1 cellular context compared by ENCODE assay signal in genomic region chr6:21947751-21948386, GRCh38.
TF ChIP-seq lines count a peak whose summit lies in the region.

No MANE protein-coding gene starts in this region.

TF ChIP-seq in GM23338, 12 proteins besides CTCF, POLR2A, EP300 and RAD21 (continued from another document):
- TF ChIP-seq, protein P1, sequence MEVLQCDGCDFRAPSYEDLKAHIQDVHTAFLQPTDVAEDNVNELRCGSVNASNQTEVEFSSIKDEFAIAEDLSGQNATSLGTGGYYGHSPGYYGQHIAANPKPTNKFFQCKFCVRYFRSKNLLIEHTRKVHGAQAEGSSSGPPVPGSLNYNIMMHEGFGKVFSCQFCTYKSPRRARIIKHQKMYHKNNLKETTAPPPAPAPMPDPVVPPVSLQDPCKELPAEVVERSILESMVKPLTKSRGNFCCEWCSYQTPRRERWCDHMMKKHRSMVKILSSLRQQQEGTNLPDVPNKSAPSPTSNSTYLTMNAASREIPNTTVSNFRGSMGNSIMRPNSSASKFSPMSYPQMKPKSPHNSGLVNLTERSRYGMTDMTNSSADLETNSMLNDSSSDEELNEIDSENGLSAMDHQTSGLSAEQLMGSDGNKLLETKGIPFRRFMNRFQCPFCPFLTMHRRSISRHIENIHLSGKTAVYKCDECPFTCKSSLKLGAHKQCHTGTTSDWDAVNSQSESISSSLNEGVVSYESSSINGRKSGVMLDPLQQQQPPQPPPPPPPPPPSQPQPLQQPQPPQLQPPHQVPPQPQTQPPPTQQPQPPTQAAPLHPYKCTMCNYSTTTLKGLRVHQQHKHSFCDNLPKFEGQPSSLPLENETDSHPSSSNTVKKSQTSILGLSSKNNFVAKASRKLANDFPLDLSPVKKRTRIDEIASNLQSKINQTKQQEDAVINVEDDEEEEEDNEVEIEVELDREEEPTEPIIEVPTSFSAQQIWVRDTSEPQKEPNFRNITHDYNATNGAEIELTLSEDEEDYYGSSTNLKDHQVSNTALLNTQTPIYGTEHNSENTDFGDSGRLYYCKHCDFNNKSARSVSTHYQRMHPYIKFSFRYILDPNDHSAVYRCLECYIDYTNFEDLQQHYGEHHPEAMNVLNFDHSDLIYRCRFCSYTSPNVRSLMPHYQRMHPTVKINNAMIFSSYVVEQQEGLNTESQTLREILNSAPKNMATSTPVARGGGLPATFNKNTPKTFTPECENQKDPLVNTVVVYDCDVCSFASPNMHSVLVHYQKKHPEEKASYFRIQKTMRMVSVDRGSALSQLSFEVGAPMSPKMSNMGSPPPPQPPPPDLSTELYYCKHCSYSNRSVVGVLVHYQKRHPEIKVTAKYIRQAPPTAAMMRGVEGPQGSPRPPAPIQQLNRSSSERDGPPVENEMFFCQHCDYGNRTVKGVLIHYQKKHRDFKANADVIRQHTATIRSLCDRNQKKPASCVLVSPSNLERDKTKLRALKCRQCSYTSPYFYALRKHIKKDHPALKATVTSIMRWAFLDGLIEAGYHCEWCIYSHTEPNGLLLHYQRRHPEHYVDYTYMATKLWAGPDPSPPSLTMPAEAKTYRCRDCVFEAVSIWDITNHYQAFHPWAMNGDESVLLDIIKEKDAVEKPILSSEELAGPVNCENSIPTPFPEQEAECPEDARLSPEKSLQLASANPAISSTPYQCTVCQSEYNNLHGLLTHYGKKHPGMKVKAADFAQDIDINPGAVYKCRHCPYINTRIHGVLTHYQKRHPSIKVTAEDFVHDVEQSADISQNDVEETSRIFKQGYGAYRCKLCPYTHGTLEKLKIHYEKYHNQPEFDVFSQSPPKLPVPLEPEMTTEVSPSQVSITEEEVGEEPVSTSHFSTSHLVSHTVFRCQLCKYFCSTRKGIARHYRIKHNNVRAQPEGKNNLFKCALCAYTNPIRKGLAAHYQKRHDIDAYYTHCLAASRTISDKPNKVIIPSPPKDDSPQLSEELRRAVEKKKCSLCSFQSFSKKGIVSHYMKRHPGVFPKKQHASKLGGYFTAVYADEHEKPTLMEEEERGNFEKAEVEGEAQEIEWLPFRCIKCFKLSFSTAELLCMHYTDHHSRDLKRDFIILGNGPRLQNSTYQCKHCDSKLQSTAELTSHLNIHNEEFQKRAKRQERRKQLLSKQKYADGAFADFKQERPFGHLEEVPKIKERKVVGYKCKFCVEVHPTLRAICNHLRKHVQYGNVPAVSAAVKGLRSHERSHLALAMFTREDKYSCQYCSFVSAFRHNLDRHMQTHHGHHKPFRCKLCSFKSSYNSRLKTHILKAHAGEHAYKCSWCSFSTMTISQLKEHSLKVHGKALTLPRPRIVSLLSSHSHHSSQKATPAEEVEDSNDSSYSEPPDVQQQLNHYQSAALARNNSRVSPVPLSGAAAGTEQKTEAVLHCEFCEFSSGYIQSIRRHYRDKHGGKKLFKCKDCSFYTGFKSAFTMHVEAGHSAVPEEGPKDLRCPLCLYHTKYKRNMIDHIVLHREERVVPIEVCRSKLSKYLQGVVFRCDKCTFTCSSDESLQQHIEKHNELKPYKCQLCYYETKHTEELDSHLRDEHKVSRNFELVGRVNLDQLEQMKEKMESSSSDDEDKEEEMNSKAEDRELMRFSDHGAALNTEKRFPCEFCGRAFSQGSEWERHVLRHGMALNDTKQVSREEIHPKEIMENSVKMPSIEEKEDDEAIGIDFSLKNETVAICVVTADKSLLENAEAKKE (CRISPR knock-in tag; IDR thresholded peaks at IDR 0.05), result no peak
- TF ChIP-seq EZH2phosphoT487 (IDR thresholded peaks at IDR 0.05; ENCODE audit: unreplicated experiment) (no peak), JUNB (IDR thresholded peaks at IDR 0.05; ENCODE audit: unreplicated experiment) (no peak), CREB1 (CRISPR knock-in tag; IDR thresholded peaks at IDR 0.05; ENCODE audit: low read depth) (no peak), POLR2AphosphoS5 (IDR thresholded peaks at IDR 0.05; ENCODE audit: low read depth) (no peak), STAT1 (IDR thresholded peaks at IDR 0.05; ENCODE audit: unreplicated experiment) (no peak), ZNF114 (CRISPR knock-in tag; IDR thresholded peaks at IDR 0.05) (no peak), NANOG (IDR thresholded peaks at IDR 0.05; ENCODE audit: borderline replicate concordance) (no peak), EZH2 (IDR thresholded peaks at IDR 0.05; ENCODE audit: low read depth, unreplicated experiment) (no peak)
- TF ChIP-seq, protein P2, sequence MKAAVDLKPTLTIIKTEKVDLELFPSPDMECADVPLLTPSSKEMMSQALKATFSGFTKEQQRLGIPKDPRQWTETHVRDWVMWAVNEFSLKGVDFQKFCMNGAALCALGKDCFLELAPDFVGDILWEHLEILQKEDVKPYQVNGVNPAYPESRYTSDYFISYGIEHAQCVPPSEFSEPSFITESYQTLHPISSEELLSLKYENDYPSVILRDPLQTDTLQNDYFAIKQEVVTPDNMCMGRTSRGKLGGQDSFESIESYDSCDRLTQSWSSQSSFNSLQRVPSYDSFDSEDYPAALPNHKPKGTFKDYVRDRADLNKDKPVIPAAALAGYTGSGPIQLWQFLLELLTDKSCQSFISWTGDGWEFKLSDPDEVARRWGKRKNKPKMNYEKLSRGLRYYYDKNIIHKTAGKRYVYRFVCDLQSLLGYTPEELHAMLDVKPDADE (IDR thresholded peaks at IDR 0.05), result no peak
